1 cellular context compared by ENCODE assay signal in the genomic region with DNA sequence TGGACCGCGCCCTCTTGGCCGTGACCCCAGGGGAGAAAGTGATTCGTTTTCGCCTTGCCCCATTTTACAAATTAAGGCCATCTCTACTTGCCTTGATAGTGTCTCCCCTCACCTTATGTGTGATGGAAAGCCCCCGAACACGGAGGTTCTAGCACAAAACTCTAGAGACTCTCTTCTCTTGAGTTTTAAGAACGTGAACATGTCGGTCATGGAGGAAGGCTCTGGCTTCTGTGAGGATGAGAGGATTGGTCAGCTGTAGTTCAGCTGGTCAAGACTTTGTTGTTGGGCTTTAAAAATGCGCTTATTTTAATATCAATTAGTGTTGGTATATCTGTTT.
TF ChIP-seq lines count a peak whose summit lies in the region.

No MANE protein-coding gene starts in this region.

TF ChIP-seq in K562, 482 proteins besides CTCF, POLR2A, EP300 and RAD21 (continued from another document):
- TF ChIP-seq, protein P1, sequence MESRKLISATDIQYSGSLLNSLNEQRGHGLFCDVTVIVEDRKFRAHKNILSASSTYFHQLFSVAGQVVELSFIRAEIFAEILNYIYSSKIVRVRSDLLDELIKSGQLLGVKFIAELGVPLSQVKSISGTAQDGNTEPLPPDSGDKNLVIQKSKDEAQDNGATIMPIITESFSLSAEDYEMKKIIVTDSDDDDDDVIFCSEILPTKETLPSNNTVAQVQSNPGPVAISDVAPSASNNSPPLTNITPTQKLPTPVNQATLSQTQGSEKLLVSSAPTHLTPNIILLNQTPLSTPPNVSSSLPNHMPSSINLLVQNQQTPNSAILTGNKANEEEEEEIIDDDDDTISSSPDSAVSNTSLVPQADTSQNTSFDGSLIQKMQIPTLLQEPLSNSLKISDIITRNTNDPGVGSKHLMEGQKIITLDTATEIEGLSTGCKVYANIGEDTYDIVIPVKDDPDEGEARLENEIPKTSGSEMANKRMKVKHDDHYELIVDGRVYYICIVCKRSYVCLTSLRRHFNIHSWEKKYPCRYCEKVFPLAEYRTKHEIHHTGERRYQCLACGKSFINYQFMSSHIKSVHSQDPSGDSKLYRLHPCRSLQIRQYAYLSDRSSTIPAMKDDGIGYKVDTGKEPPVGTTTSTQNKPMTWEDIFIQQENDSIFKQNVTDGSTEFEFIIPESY (CRISPR knock-in tag; IDR thresholded peaks at IDR 0.05) = no peak
- TF ChIP-seq CBX5 (IDR thresholded peaks at IDR 0.05; ENCODE audit: borderline replicate concordance, low read depth) = no peak
- TF ChIP-seq PHTF2 (CRISPR knock-in tag; IDR thresholded peaks at IDR 0.05) = no peak
- TF ChIP-seq COPS2 (conservative IDR thresholded peaks at IDR 0.05) = no peak
- no peak for TF ChIP-seq ZNF41 (CRISPR knock-in tag; conservative IDR thresholded peaks at IDR 0.05)
- TF ChIP-seq, protein P2, sequence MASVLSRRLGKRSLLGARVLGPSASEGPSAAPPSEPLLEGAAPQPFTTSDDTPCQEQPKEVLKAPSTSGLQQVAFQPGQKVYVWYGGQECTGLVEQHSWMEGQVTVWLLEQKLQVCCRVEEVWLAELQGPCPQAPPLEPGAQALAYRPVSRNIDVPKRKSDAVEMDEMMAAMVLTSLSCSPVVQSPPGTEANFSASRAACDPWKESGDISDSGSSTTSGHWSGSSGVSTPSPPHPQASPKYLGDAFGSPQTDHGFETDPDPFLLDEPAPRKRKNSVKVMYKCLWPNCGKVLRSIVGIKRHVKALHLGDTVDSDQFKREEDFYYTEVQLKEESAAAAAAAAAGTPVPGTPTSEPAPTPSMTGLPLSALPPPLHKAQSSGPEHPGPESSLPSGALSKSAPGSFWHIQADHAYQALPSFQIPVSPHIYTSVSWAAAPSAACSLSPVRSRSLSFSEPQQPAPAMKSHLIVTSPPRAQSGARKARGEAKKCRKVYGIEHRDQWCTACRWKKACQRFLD (CRISPR knock-in tag; IDR thresholded peaks at IDR 0.05) = no peak
- TF ChIP-seq, protein P3, sequence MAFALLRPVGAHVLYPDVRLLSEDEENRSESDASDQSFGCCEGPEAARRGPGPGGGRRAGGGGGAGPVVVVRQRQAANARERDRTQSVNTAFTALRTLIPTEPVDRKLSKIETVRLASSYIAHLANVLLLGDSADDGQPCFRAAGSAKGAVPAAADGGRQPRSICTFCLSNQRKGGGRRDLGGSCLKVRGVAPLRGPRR (CRISPR knock-in tag; IDR thresholded peaks at IDR 0.05) = no peak
- TF ChIP-seq, protein P4, sequence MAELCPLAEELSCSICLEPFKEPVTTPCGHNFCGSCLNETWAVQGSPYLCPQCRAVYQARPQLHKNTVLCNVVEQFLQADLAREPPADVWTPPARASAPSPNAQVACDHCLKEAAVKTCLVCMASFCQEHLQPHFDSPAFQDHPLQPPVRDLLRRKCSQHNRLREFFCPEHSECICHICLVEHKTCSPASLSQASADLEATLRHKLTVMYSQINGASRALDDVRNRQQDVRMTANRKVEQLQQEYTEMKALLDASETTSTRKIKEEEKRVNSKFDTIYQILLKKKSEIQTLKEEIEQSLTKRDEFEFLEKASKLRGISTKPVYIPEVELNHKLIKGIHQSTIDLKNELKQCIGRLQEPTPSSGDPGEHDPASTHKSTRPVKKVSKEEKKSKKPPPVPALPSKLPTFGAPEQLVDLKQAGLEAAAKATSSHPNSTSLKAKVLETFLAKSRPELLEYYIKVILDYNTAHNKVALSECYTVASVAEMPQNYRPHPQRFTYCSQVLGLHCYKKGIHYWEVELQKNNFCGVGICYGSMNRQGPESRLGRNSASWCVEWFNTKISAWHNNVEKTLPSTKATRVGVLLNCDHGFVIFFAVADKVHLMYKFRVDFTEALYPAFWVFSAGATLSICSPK (IDR thresholded peaks at IDR 0.05; ENCODE audit: borderline replicate concordance) = no peak
- TF ChIP-seq NFRKB (IDR thresholded peaks at IDR 0.05; ENCODE audit: low read depth) = 0 out of 2 replicates have a peak, but pooled peaks have one; percentile 2
- no peak for TF ChIP-seq JUND (IDR thresholded peaks at IDR 0.05; ENCODE audit: borderline replicate concordance, low read depth, low read length)
- TF ChIP-seq JUND (tag; IDR thresholded peaks at IDR 0.05; ENCODE audit: borderline replicate concordance, low read depth, low read length) = no peak
- 0 out of 2 replicates have a peak, but pooled peaks have one; percentile 29 for TF ChIP-seq ETV1 (tag; conservative IDR thresholded peaks at IDR 0.05; ENCODE audit: low read depth)
